39 cellular contexts compared by ENCODE assay signal in the genomic region with DNA sequence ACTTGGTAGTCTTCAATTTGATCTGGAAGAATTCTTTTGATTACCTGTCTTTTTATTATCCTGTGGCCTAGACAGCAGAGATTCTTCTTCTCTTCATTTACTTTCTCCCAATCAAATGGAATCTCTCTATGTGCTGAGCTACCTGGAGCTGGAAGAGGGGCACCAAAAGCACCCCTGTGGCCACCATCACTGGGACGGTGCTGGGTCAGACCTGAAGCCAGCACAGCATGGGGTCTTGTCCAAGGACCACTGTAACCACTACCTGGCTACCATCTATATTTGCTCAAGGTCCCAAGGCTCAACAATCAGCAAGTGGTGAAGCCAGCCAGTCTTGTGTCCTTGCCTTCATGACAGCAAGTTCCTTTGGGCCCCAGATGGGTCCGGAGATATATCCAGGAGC.
"Had no signal": no experiment of that assay in that cellular context is flagged by ENCODE, and none has a peak within 500 bp of the region (broad histone marks: within the 10 kb centered on the region; RNA-seq: fewer than 3 reads in every experiment).

No MANE protein-coding gene starts in this region.

- H3K36me3 Mint-ChIP-seq: activated naive CD4-positive, alpha-beta T cell treated with anti-CD3 and anti-CD28 coated beads, Interleukin-2, amount 10 ng/mL, durations not matched to agents 7 days and 5 days; activated naive CD4-positive, alpha-beta T cell treated with anti-CD3 and anti-CD28 coated beads, Interleukin-2, amount 50 U/mL, for 24 hours; activated naive CD4-positive, alpha-beta T cell treated with anti-CD3 and anti-CD28 coated beads, Interleukin-2, amount 50 U/mL, for 72 hours; activated naive CD8-positive, alpha-beta T cell; activated naive CD8-positive, alpha-beta T cell treated with anti-CD3 and anti-CD28 coated beads for 36 hours; activated naive CD8-positive, alpha-beta T cell treated with anti-CD3 and anti-CD28 coated beads, Interleukin-2, amount 10 ng/mL, durations not matched to agents 7 days and 5 days; brain had no signal

- H3K9me3 ChIP-seq: adrenal gland, ascending aorta, body of pancreas had no signal

- ATAC-seq: activated naive CD4-positive, alpha-beta T cell treated with anti-CD3 and anti-CD28 coated beads, Interleukin-2, amount 50 U/mL, for 72 hours; activated naive CD8-positive, alpha-beta T cell treated with anti-CD3 and anti-CD28 coated beads, Interleukin-2, amount 50 U/mL, for 24 hours; activated T-cell treated with anti-CD3 and anti-CD28 coated beads, Interleukin-2, amount 50 U/mL, for 4 hours; activated T-cell treated with anti-CD3 and anti-CD28 coated beads, Interleukin-2, amount 50 U/mL, for 72 hours; activated T-helper 17 cell treated with anti-CD3 and anti-CD28 coated beads, Interleukin-2, amount 50 U/mL, for 72 hours; body of pancreas had no signal

- H3K27ac Mint-ChIP-seq: activated naive CD4-positive, alpha-beta T cell treated with anti-CD3 and anti-CD28 coated beads for 36 hours; activated naive CD4-positive, alpha-beta T cell treated with anti-CD3 and anti-CD28 coated beads, Interleukin-2, amount 10 ng/mL, durations not matched to agents 7 days and 5 days; activated naive CD4-positive, alpha-beta T cell treated with anti-CD3 and anti-CD28 coated beads, Interleukin-2, amount 50 U/mL, for 24 hours; activated naive CD4-positive, alpha-beta T cell treated with anti-CD3 and anti-CD28 coated beads, Interleukin-2, amount 50 U/mL, for 72 hours; activated naive CD8-positive, alpha-beta T cell; activated naive CD8-positive, alpha-beta T cell treated with anti-CD3 and anti-CD28 coated beads for 36 hours; activated naive CD8-positive, alpha-beta T cell treated with anti-CD3 and anti-CD28 coated beads, Interleukin-2, amount 10 ng/mL, durations not matched to agents 7 days and 5 days; activated naive CD8-positive, alpha-beta T cell treated with anti-CD3 and anti-CD28 coated beads, Interleukin-2, amount 50 U/mL, for 24 hours; activated T-cell treated with anti-CD3 and anti-CD28 coated beads, Interleukin-2, amount 50 U/mL, for 24 hours; activated T-cell treated with anti-CD3 and anti-CD28 coated beads, Interleukin-2, amount 50 U/mL, for 72 hours; activated T-helper 1 cell treated with anti-CD3 and anti-CD28 coated beads, Interleukin-12 subunit alpha, Interleukin-12 subunit beta, Interleukin-2, Interleukin-4 antibody, amounts not matched to agents 30 ng/mL and 10 ng/mL and 1 ng/mL, durations not matched to agents 14 hours and 24 hours and 36 hours; activated T-helper 17 cell treated with anti-CD3 and anti-CD28 coated beads, Interleukin-2, amount 50 U/mL, for 72 hours; activated T-helper 2 cell treated with anti-CD3 and anti-CD28 coated beads, Interferon-gamma antibody, Interleukin-2, Interleukin-4, amounts not matched to agents 10 μg/mL and 5 μg/mL and 100 μg/mL, durations not matched to agents 14 hours and 24 hours and 36 hours; brain had no signal

- H3K4me3 Mint-ChIP-seq: activated naive CD4-positive, alpha-beta T cell treated with anti-CD3 and anti-CD28 coated beads for 36 hours; activated naive CD4-positive, alpha-beta T cell treated with anti-CD3 and anti-CD28 coated beads, Interleukin-2, amount 10 ng/mL, durations not matched to agents 7 days and 5 days; activated naive CD4-positive, alpha-beta T cell treated with anti-CD3 and anti-CD28 coated beads, Interleukin-2, amount 50 U/mL, for 24 hours; activated naive CD8-positive, alpha-beta T cell; activated naive CD8-positive, alpha-beta T cell treated with anti-CD3 and anti-CD28 coated beads for 36 hours; activated naive CD8-positive, alpha-beta T cell treated with anti-CD3 and anti-CD28 coated beads, Interleukin-2, amount 10 ng/mL, durations not matched to agents 7 days and 5 days; activated naive CD8-positive, alpha-beta T cell treated with anti-CD3 and anti-CD28 coated beads, Interleukin-2, amount 50 U/mL, for 24 hours; activated T-cell treated with anti-CD3 and anti-CD28 coated beads, Interleukin-2, amount 50 U/mL, for 24 hours; activated T-cell treated with anti-CD3 and anti-CD28 coated beads, Interleukin-2, amount 50 U/mL, for 4 hours; activated T-cell treated with anti-CD3 and anti-CD28 coated beads, Interleukin-2, amount 50 U/mL, for 72 hours; activated T-helper 1 cell treated with anti-CD3 and anti-CD28 coated beads, Interleukin-12 subunit alpha, Interleukin-12 subunit beta, Interleukin-2, Interleukin-4 antibody, amounts not matched to agents 30 ng/mL and 10 ng/mL and 1 ng/mL, durations not matched to agents 14 hours and 24 hours and 36 hours; activated T-helper 17 cell treated with anti-CD3 and anti-CD28 coated beads, Interleukin-2, amount 50 U/mL, for 72 hours; brain; central memory CD8-positive, alpha-beta T cell had no signal

- H3K27me3 ChIP-seq: adrenal gland, ascending aorta, body of pancreas, brain microvascular endothelial cell, breast epithelium, cardiac muscle cell had no signal

- DNase-seq: activated effector memory CD4-positive, alpha-beta T cell treated with anti-CD3 and anti-CD28 coated beads, Interleukin-2, amount 50 U/mL, for 16 hours; activated effector memory CD4-positive, alpha-beta T cell treated with Interleukin-2 at 50 U/mL for 16 hours; activated gamma-delta T cell; activated gamma-delta T cell treated with Interleukin-2 at 50 U/mL for 16 hours; activated naive CD4-positive, alpha-beta T cell; activated naive CD4-positive, alpha-beta T cell treated with anti-CD3 and anti-CD28 coated beads for 36 hours; activated naive CD4-positive, alpha-beta T cell treated with anti-CD3 and anti-CD28 coated beads, Interleukin-2, amount 10 ng/mL, durations not matched to agents 7 days and 5 days; activated naive CD4-positive, alpha-beta T cell treated with anti-CD3 and anti-CD28 coated beads, Interleukin-2, amount 50 U/mL, for 16 hours; activated naive CD4-positive, alpha-beta T cell treated with Interleukin-2 at 50 U/mL for 16 hours; activated naive CD8-positive, alpha-beta T cell treated with anti-CD3 and anti-CD28 coated beads for 36 hours; activated naive CD8-positive, alpha-beta T cell treated with anti-CD3 and anti-CD28 coated beads, Interleukin-2, amount 10 ng/mL, durations not matched to agents 7 days and 5 days; activated naive CD8-positive, alpha-beta T cell treated with anti-CD3 and anti-CD28 coated beads, Interleukin-2, amount 50 U/mL, for 24 hours; activated T-cell treated with anti-CD3 and anti-CD28 coated beads for 4 hours; activated T-cell treated with anti-CD3 and anti-CD28 coated beads, Interleukin-2, amount 50 U/mL, for 1 hour; activated T-cell treated with anti-CD3 and anti-CD28 coated beads, Interleukin-2, amount 50 U/mL, for 24 hours; activated T-cell treated with anti-CD3 and anti-CD28 coated beads, Interleukin-2, amount 50 U/mL, for 4 hours; activated T-cell treated with anti-CD3 and anti-CD28 coated beads, Interleukin-2, amount 50 U/mL, for 48 hours; activated T-cell treated with anti-CD3 and anti-CD28 coated beads, Interleukin-2, amount 50 U/mL, for 72 hours; adrenal gland; amniotic stem cell; amygdala; anterior cingulate cortex; aorta; body of pancreas; brain microvascular endothelial cell; caudate nucleus; central memory CD4-positive, alpha-beta T cell; cerebellar nuclear complex had no signal

- H3K27ac ChIP-seq: adrenal gland, ascending aorta, body of pancreas, brain microvascular endothelial cell, breast epithelium, cardiac muscle cell had no signal

- H3K27me3 Mint-ChIP-seq: activated naive CD4-positive, alpha-beta T cell treated with anti-CD3 and anti-CD28 coated beads, Interleukin-2, amount 10 ng/mL, durations not matched to agents 7 days and 5 days; activated naive CD8-positive, alpha-beta T cell treated with anti-CD3 and anti-CD28 coated beads, Interleukin-2, amount 10 ng/mL, durations not matched to agents 7 days and 5 days; activated naive CD8-positive, alpha-beta T cell treated with anti-CD3 and anti-CD28 coated beads, Interleukin-2, amount 50 U/mL, for 24 hours; activated T-cell treated with anti-CD3 and anti-CD28 coated beads, Interleukin-2, amount 50 U/mL, for 24 hours; brain; central memory CD8-positive, alpha-beta T cell had no signal

- H3K4me1 ChIP-seq: adrenal gland, ascending aorta, body of pancreas, breast epithelium had no signal

- H3K36me3 ChIP-seq: adrenal gland, ascending aorta, brain microvascular endothelial cell, breast epithelium, cardiac muscle cell had no signal

- H3K9me3 Mint-ChIP-seq: activated naive CD4-positive, alpha-beta T cell treated with anti-CD3 and anti-CD28 coated beads for 36 hours; activated naive CD4-positive, alpha-beta T cell treated with anti-CD3 and anti-CD28 coated beads, Interleukin-2, amount 10 ng/mL, durations not matched to agents 7 days and 5 days; activated naive CD4-positive, alpha-beta T cell treated with anti-CD3 and anti-CD28 coated beads, Interleukin-2, amount 50 U/mL, for 24 hours; activated naive CD8-positive, alpha-beta T cell treated with anti-CD3 and anti-CD28 coated beads for 36 hours; activated naive CD8-positive, alpha-beta T cell treated with anti-CD3 and anti-CD28 coated beads, Interleukin-2, amount 10 ng/mL, durations not matched to agents 7 days and 5 days; activated T-cell treated with anti-CD3 and anti-CD28 coated beads, Interleukin-2, amount 50 U/mL, for 24 hours; activated T-cell treated with anti-CD3 and anti-CD28 coated beads, Interleukin-2, amount 50 U/mL, for 4 hours; activated T-cell treated with anti-CD3 and anti-CD28 coated beads, Interleukin-2, amount 50 U/mL, for 72 hours; activated T-helper 1 cell treated with anti-CD3 and anti-CD28 coated beads, Interleukin-12 subunit alpha, Interleukin-12 subunit beta, Interleukin-2, Interleukin-4 antibody, amounts not matched to agents 30 ng/mL and 10 ng/mL and 1 ng/mL, durations not matched to agents 14 hours and 24 hours and 36 hours; activated T-helper 17 cell treated with anti-CD3 and anti-CD28 coated beads, Interleukin-2, amount 50 U/mL, for 72 hours; activated T-helper 2 cell treated with anti-CD3 and anti-CD28 coated beads, Interferon-gamma antibody, Interleukin-2, Interleukin-4, amounts not matched to agents 10 μg/mL and 5 μg/mL and 100 μg/mL, durations not matched to agents 14 hours and 24 hours and 36 hours; brain; central memory CD8-positive, alpha-beta T cell had no signal

- H3K4me1 Mint-ChIP-seq: activated naive CD4-positive, alpha-beta T cell treated with anti-CD3 and anti-CD28 coated beads, Interleukin-2, amount 10 ng/mL, durations not matched to agents 7 days and 5 days; activated naive CD4-positive, alpha-beta T cell treated with anti-CD3 and anti-CD28 coated beads, Interleukin-2, amount 50 U/mL, for 24 hours; activated naive CD8-positive, alpha-beta T cell treated with anti-CD3 and anti-CD28 coated beads for 36 hours; activated naive CD8-positive, alpha-beta T cell treated with anti-CD3 and anti-CD28 coated beads, Interleukin-2, amount 10 ng/mL, durations not matched to agents 7 days and 5 days; activated naive CD8-positive, alpha-beta T cell treated with anti-CD3 and anti-CD28 coated beads, Interleukin-2, amount 50 U/mL, for 24 hours; activated T-helper 17 cell treated with anti-CD3 and anti-CD28 coated beads, Interleukin-2, amount 50 U/mL, for 72 hours; central memory CD8-positive, alpha-beta T cell had no signal

- H3K4me3 ChIP-seq: adrenal gland, ascending aorta, body of pancreas, breast epithelium, cardiac muscle cell had no signal
